8 cellular contexts compared by ENCODE assay signal in the genomic region with DNA sequence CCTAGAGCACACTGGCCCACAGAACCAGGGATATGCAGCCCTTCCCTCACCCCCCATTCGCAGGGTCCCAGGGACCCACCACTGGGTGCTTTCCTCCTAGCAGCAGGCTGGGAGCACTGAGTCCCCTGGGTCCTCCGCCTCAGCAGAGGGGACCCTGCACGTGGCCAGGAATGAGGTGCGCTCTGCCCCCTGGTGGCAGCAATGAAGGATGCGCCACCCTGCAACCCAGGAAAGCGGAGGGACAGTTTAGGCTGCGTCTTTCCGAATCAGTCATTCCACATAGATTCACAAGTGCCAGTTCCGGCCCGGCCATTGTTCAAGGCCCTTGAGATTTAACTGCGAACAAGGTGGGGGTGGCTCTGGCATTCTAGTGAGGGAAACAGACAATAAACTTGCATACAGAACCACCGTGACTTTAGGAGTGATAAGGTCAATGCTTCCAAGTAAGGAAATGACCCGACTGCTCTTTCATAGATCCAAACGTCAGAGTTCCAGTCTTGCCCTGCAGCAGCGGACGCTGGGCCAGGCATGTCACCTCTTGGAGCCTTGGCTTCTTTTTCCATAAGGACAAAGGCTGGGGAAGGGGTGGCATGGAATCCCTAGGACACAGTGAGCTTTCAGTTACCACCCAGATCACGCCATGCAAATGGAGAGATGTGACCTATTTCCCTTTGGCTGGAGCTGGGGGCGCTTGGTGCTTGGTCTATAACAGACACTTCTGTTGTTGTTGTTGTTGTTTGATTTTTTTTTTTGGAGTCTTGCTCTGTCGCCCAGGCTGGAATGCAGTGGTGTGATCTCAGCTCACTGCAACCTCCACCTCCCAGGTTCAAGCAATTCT. TPM values are rescaled to one million over a fixed set of nuclear protein-coding genes. Genes with fewer than 3 reads are reported as not detected.
DNase-seq lines count a peak whose midpoint lies in the region; ATAC-seq lines count a peak whose summit lies in the region.

No MANE protein-coding gene starts in this region.

- peaks cover 8% of the 10 kb centered on the region for H3K4me1 ChIP-seq in mesendoderm (ENCODE audit: control insufficient read depth, low read depth, low read length)

- no peaks in the 10 kb centered on the region for H3K36me3 ChIP-seq in mesendoderm (ENCODE audit: control insufficient read depth, insufficient read depth, low read length)

- H2AK5ac ChIP-seq in mesendoderm (ENCODE audit: low read length): no peak overlapping the region

- no peak overlapping the region for H4K5ac ChIP-seq in mesendoderm (ENCODE audit: low read length)

- no peak overlapping the region for H3K4ac ChIP-seq in mesendoderm (ENCODE audit: low read depth, low read length)

- peak overlapping the region; percentile 2 for H3K27ac ChIP-seq in mesendoderm (ENCODE audit: low read depth, low read length)

- no peaks in the 10 kb centered on the region for H3K79me2 ChIP-seq in mesendoderm (ENCODE audit: control insufficient read depth, insufficient read depth, low read length)

- H2BK15ac ChIP-seq in mesendoderm (replicated peaks; ENCODE audit: low read depth): no peak overlapping the region

- ATAC-seq in HG03342 (IDR thresholded peaks at IDR 0.05; ENCODE audit: unreplicated experiment): peak; percentile 63
- no peak for ATAC-seq in GM21367 (IDR thresholded peaks at IDR 0.05; ENCODE audit: unreplicated experiment)

- H3K23ac ChIP-seq in mesendoderm (ENCODE audit: low read length): no peak overlapping the region

- peak overlapping the region; percentile 50 for H3K9ac ChIP-seq in mesendoderm (ENCODE audit: low read length)

- DNase-seq in ELF-1 (ENCODE audit: low read depth, low spot score) (peak; percentile 96), NCI-H748 treated with DMSO at 0.1 percent for 48 hours (lab: John Stamatoyannopoulos, UW) (peak; percentile 34), mesendoderm (peak; percentile 93)
- peak; percentile 84 to 89 for DNase-seq in activated CD4-positive, alpha-beta T cell treated with anti-CD3 and anti-CD28 coated beads, Interleukin-2, amount 50 U/mL, for 48 hours
- peak; percentile 71 for DNase-seq in effector CD8-positive, alpha-beta T cell (lab: John Stamatoyannopoulos, UW)
- peak; percentile 61 for DNase-seq in stimulated activated CD8-positive, alpha-beta memory T cell treated with anti-CD3 and anti-CD28 coated beads, Interleukin-15, amount 100 ng/mL, for 24 hours (ENCODE audit: low read depth)

- no peaks in the 10 kb centered on the region for H3K27me3 ChIP-seq in mesendoderm (ENCODE audit: insufficient read depth, low read length, poor library complexity)

- H3K4me3 ChIP-seq in mesendoderm (ENCODE audit: low read length): no peak overlapping the region

- H2BK120ac ChIP-seq in mesendoderm (ENCODE audit: low read depth, low read length): no peak overlapping the region

- WGBS in mesendoderm (ENCODE audit: extremely low coverage, insufficient coverage, low lambda C conversion rate): no CpG with 5 or more reads among the region's 19 CpGs

- peak overlapping the region; percentile 14 for H3K4me2 ChIP-seq in mesendoderm (ENCODE audit: low read length)

- peak overlapping the region; percentile 43 for H2BK5ac ChIP-seq in mesendoderm (ENCODE audit: low read length)

- no peaks in the 10 kb centered on the region for H3K79me1 ChIP-seq in mesendoderm (ENCODE audit: low read length)

- no peak overlapping the region for H3K18ac ChIP-seq in mesendoderm (ENCODE audit: low read length)

- peak overlapping the region; percentile 81 for H3K56ac ChIP-seq in mesendoderm (ENCODE audit: low read length)

- no peak overlapping the region for H4K8ac ChIP-seq in mesendoderm (ENCODE audit: low read depth, low read length)

RNA-seq across cellular contexts. Expression of gene RIN1, which starts 7.7 kb away (rescaled TPM):
- polyA plus RNA-seq in mesendoderm (2013, experiment 1 of 2): 2.2 TPM
- 1.8 TPM for polyA plus RNA-seq in mesendoderm (2013, experiment 2 of 2)

RNA-seq across cellular contexts. Expression of gene CD248, which starts 11.7 kb away (rescaled TPM):
- 3.0 TPM for polyA plus RNA-seq in mesendoderm (2013, experiment 1 of 2)
- polyA plus RNA-seq in mesendoderm (2013, experiment 2 of 2): 3.4 TPM

RNA-seq across cellular contexts. Expression of gene BRMS1, which starts 16.4 kb away (rescaled TPM):
- polyA plus RNA-seq in mesendoderm (2013, experiment 1 of 2): 45.3 TPM
- polyA plus RNA-seq in mesendoderm (2013, experiment 2 of 2): 44.6 TPM

RNA-seq across cellular contexts. Expression of gene B4GAT1, which starts 18.9 kb away (rescaled TPM):
- polyA plus RNA-seq in mesendoderm (2013, experiment 1 of 2): 10.0 TPM
- 10.3 TPM for polyA plus RNA-seq in mesendoderm (2013, experiment 2 of 2)

RNA-seq across cellular contexts. Expression of gene TMEM151A, which starts 36.8 kb away (rescaled TPM):
- 0.27 TPM for polyA plus RNA-seq in mesendoderm (2013, experiment 1 of 2)
- 0.21 TPM for polyA plus RNA-seq in mesendoderm (2013, experiment 2 of 2)

Comparison
In these comparisons a context has a peak if more than half of its experiments do, and no peak if none do; other contexts are left out.
1. DNase-seq: peak in every context shown above with its lines; median percentile 96 in ELF-1; 93 in mesendoderm; 86 in activated CD4-positive, alpha-beta T cell treated with anti-CD3 and anti-CD28 coated beads, Interleukin-2, amount 50 U/mL, for 48 hours; 71 in effector CD8-positive, alpha-beta T cell; 61 in stimulated activated CD8-positive, alpha-beta memory T cell treated with anti-CD3 and anti-CD28 coated beads, Interleukin-15, amount 100 ng/mL, for 24 hours; 34 in NCI-H748 treated with DMSO at 0.1 percent for 48 hours.